ENCODE assay signal across 8 cellular contexts in genomic region chr18:11937874-11938478, GRCh38. TPM values are rescaled to one million over a fixed set of nuclear protein-coding genes. Genes with fewer than 3 reads are reported as not detected.
DNase-seq lines count a peak whose midpoint lies in the region; ATAC-seq and TF ChIP-seq lines count a peak whose summit lies in the region.

No MANE protein-coding gene starts in this region.

- H3K4me3 ChIP-seq in fibroblast of mammary gland (ENCODE audit: control insufficient read depth, low read depth, low read length), result no peak overlapping the region

- no peak overlapping the region for H3K27ac Mint-ChIP-seq in neural crest cell (ENCODE audit: unreplicated experiment)
- no peak overlapping the region for H3K27ac Mint-ChIP-seq in stimulated activated naive CD8-positive, alpha-beta T cell treated with anti-CD3 and anti-CD28 coated beads, Interleukin-15, amount 100 ng/mL, for 72 hours

- ATAC-seq in stimulated activated naive CD8-positive, alpha-beta T cell treated with anti-CD3 and anti-CD28 coated beads, Interleukin-15, amount 100 ng/mL, for 72 hours, result peak; percentile 56
- ATAC-seq in HG02970 (IDR thresholded peaks at IDR 0.05; ENCODE audit: low FRiP score, unreplicated experiment), result no peak

- no peaks in the 10 kb centered on the region for H3K27me3 Mint-ChIP-seq in neural crest cell (ENCODE audit: low read depth)
- no peaks in the 10 kb centered on the region for H3K27me3 Mint-ChIP-seq in stimulated activated naive CD8-positive, alpha-beta T cell treated with anti-CD3 and anti-CD28 coated beads, Interleukin-15, amount 100 ng/mL, for 72 hours

- DNase-seq in GM10266 (ENCODE audit: extremely low spot score) (peak; percentile 80), RPMI7951 (ENCODE audit: low read depth) (peak; percentile 48), fibroblast of mammary gland (ENCODE audit: low read depth) (peak; percentile 72), neural crest cell (ENCODE audit: low read depth, low spot score) (peak; percentile 79)
- peak; percentile 79 to 85 for DNase-seq in activated T-cell treated with anti-CD3 and anti-CD28 coated beads, Interleukin-2, amount 50 U/mL, for 48 hours
- DNase-seq in stimulated activated naive CD8-positive, alpha-beta T cell treated with anti-CD3 and anti-CD28 coated beads, Interleukin-15, amount 100 ng/mL, for 72 hours, result peak; percentile 63 to 68

- no peaks in the 10 kb centered on the region for H3K9me3 Mint-ChIP-seq in neural crest cell
- H3K9me3 Mint-ChIP-seq in stimulated activated naive CD8-positive, alpha-beta T cell treated with anti-CD3 and anti-CD28 coated beads, Interleukin-15, amount 100 ng/mL, for 72 hours, result no peaks in the 10 kb centered on the region

- no peak overlapping the region for H3K4me3 Mint-ChIP-seq in neural crest cell
- H3K4me3 Mint-ChIP-seq in stimulated activated naive CD8-positive, alpha-beta T cell treated with anti-CD3 and anti-CD28 coated beads, Interleukin-15, amount 100 ng/mL, for 72 hours, result no peak overlapping the region

- TF ChIP-seq CTCF in GM10266 (IDR thresholded peaks at IDR 0.05; ENCODE audit: control insufficient read depth, insufficient read depth, low read depth, missing control alignments) (peak; percentile 79), LNCAP (IDR thresholded peaks at IDR 0.05) (peak; percentile 77), fibroblast of mammary gland (conservative IDR thresholded peaks at IDR 0.05; ENCODE audit: control insufficient read depth, insufficient read depth, low read depth, low read length) (peak; percentile 79), neural crest cell (conservative IDR thresholded peaks at IDR 0.05) (peak; percentile 91)

- H3K36me3 Mint-ChIP-seq in neural crest cell (ENCODE audit: low read depth), result no peaks in the 10 kb centered on the region

- no peaks in the 10 kb centered on the region for H3K4me1 Mint-ChIP-seq in neural crest cell
- H3K4me1 Mint-ChIP-seq in stimulated activated naive CD8-positive, alpha-beta T cell treated with anti-CD3 and anti-CD28 coated beads, Interleukin-15, amount 100 ng/mL, for 72 hours, result no peaks in the 10 kb centered on the region

RNA-seq across cellular contexts. Expression of gene MPPE1, which starts 29.9 kb away (rescaled TPM):
- 13.8 and 18.7 TPM in 2 replicates for total RNA-seq in RPMI7951 (2014; rRNA removed; shearing (Covaris generic))
- total RNA-seq in neural crest cell, result 22.8 and 28.9 TPM in 2 replicates

RNA-seq across cellular contexts. Expression of gene IMPA2, which starts 43.3 kb away (rescaled TPM):
- 10.0 and 10.2 TPM in 2 replicates for total RNA-seq in RPMI7951 (2014; rRNA removed; shearing (Covaris generic))
- 48.0 and 51.3 TPM in 2 replicates for total RNA-seq in neural crest cell
